14 cellular contexts compared by ENCODE assay signal in genomic region chr9:70117835-70118319, GRCh38.
DNase-seq lines count a peak whose midpoint lies in the region; ATAC-seq and TF ChIP-seq lines count a peak whose summit lies in the region.
"Had no signal": no experiment of that assay in that cellular context is flagged by ENCODE, and none has a peak within 500 bp of the region (broad histone marks: within the 10 kb centered on the region; RNA-seq: fewer than 3 reads in every experiment).

No MANE protein-coding gene starts in this region.

- POLR2A ChIA-PET in PC-9 (lab: Charles Lee; ENCODE audit: unreplicated experiment), result no interaction called here

- H3K4me1 ChIP-seq in PC-9 (replicated peaks; ENCODE audit: insufficient read depth) (peaks cover 28% of the 10 kb centered on the region), endodermal cell (ENCODE audit: control insufficient read depth, insufficient read depth, low read length) (no peaks in the 10 kb centered on the region)

- H3K4me2 ChIP-seq in PC-9, result peak overlapping the region; percentile 40

- no peak for ATAC-seq in HG02588 (IDR thresholded peaks at IDR 0.05; ENCODE audit: unreplicated experiment)
- ATAC-seq: stimulated activated naive B cell treated with anti-CD40 and anti-IgM and Interleukin-4, amounts not matched to agents 10 μg/mL and 1 μg/mL and 100 μg/mL, for 72 hours had no signal

- TF ChIP-seq CTCF in PC-9 (conservative IDR thresholded peaks at IDR 0.05), result no peak
- TF ChIP-seq CTCF in endodermal cell (conservative IDR thresholded peaks at IDR 0.05), result no peak

- H3K4me3 Mint-ChIP-seq in endodermal cell, result no peak overlapping the region
- H3K4me3 Mint-ChIP-seq: nephron progenitor cell; stimulated activated naive B cell treated with anti-CD40 and anti-IgM and Interleukin-4, amounts not matched to agents 10 μg/mL and 1 μg/mL and 100 μg/mL, for 72 hours had no signal

- H3K9me3 Mint-ChIP-seq in endodermal cell, result no peaks in the 10 kb centered on the region
- H3K9me3 Mint-ChIP-seq: nephron progenitor cell had no signal

- H3K4me3 ChIP-seq in PC-9 (no peak overlapping the region), endodermal cell (ENCODE audit: low read length) (no peak overlapping the region)
- H3K4me3 ChIP-seq: adrenal gland, thyroid gland had no signal

- H2AFZ ChIP-seq in PC-9, result no peak overlapping the region

- peak overlapping the region; percentile 45 for H3K27ac ChIP-seq in PC-9
- no peak overlapping the region for H3K27ac ChIP-seq in endodermal cell (ENCODE audit: low read depth, low read length)
- H3K27ac ChIP-seq: adrenal gland, thyroid gland had no signal

- H3K79me2 ChIP-seq in PC-9 (ENCODE audit: low read depth), result no peaks in the 10 kb centered on the region

- H3K9ac ChIP-seq in endodermal cell (ENCODE audit: extremely low read depth, low read length, poor library complexity, severe bottlenecking), result no peak overlapping the region

- H3K36me3 ChIP-seq in PC-9 (ENCODE audit: low read depth), result no peaks in the 10 kb centered on the region
- no peaks in the 10 kb centered on the region for H3K36me3 ChIP-seq in endodermal cell (ENCODE audit: control insufficient read depth, insufficient read depth, low read length)
- H3K36me3 ChIP-seq: adrenal gland, thyroid gland had no signal

- peak; percentile 43 for DNase-seq in GM03348 (ENCODE audit: low spot score)
- peak; percentile 37 to 81 for DNase-seq in PC-9
- DNase-seq in dermis blood vessel endothelial cell, result peak; percentile 64
- peak; percentile 30 for DNase-seq in mucosa of gallbladder (ENCODE audit: low spot score)
- no peak for DNase-seq in endodermal cell
- DNase-seq in NCI-H1048 (lab: John Stamatoyannopoulos, UW), result no peak
- DNase-seq in NCI-H1105 (lab: John Stamatoyannopoulos, UW), result no peak
- DNase-seq: activated CD4-positive, alpha-beta T cell treated with anti-CD3 and anti-CD28 coated beads for 1 hour; adrenal gland; NCI-H1694 treated with DMSO at 0.1 percent for 48 hours; nephron progenitor cell; stimulated activated naive B cell treated with anti-CD40 and anti-IgM and Interleukin-4, amounts not matched to agents 10 μg/mL and 1 μg/mL and 100 μg/mL, for 72 hours; thyroid gland had no signal

- no peaks in the 10 kb centered on the region for H3K27me3 Mint-ChIP-seq in endodermal cell (ENCODE audit: insufficient read depth)

- no peaks in the 10 kb centered on the region for H3K9me2 ChIP-seq in PC-9 (ENCODE audit: insufficient read depth)

- CTCF ChIA-PET in PC-9 (lab: Charles Lee), result interaction anchor here (0.6 kb wide), 1 partner anchor 393 kb away, joined by 3 read pairs; no protein-coding TSS in a partner anchor

- no TSS peak for BruUV-seq in PC-9 (replicated peaks; lab: Mats Ljungman, UMichigan)

- H3K27me3 ChIP-seq in PC-9 (ENCODE audit: insufficient read depth, low read depth) (no peaks in the 10 kb centered on the region), endodermal cell (ENCODE audit: control insufficient read depth, insufficient read depth, low read length, poor library complexity, severe bottlenecking) (no peaks in the 10 kb centered on the region)
- H3K27me3 ChIP-seq: adrenal gland, thyroid gland had no signal

- H3F3A ChIP-seq in PC-9 (ENCODE audit: insufficient read depth, low read depth), result no peaks in the 10 kb centered on the region; the same call in 1 of the 2 replicates

- H3K36me3 Mint-ChIP-seq in endodermal cell (ENCODE audit: low read depth), result no peaks in the 10 kb centered on the region
- H3K36me3 Mint-ChIP-seq: stimulated activated naive B cell treated with anti-CD40 and anti-IgM and Interleukin-4, amounts not matched to agents 10 μg/mL and 1 μg/mL and 100 μg/mL, for 72 hours had no signal

- no peak overlapping the region for H3K27ac Mint-ChIP-seq in endodermal cell
- H3K27ac Mint-ChIP-seq: nephron progenitor cell; stimulated activated naive B cell treated with anti-CD40 and anti-IgM and Interleukin-4, amounts not matched to agents 10 μg/mL and 1 μg/mL and 100 μg/mL, for 72 hours had no signal

- H4K20me1 ChIP-seq in PC-9 (ENCODE audit: insufficient read depth), result no peaks in the 10 kb centered on the region

- intact Hi-C loops in PC-9 (cut with micrococcal nuclease; ENCODE audit: unreplicated experiment), result loop anchor here (2.0 to 10.0 kb wide), 3 partner anchors 139 to 943 kb away; partner anchors contain the start of genes APBA1 and TJP2

- peaks cover 17% of the 10 kb centered on the region for H3K4me1 Mint-ChIP-seq in endodermal cell
- H3K4me1 Mint-ChIP-seq: stimulated activated naive B cell treated with anti-CD40 and anti-IgM and Interleukin-4, amounts not matched to agents 10 μg/mL and 1 μg/mL and 100 μg/mL, for 72 hours had no signal

- H3K9me3 ChIP-seq in PC-9 (ENCODE audit: insufficient read depth, low read depth) (peaks cover 3% of the 10 kb centered on the region; the same call in 1 of the 2 replicates), endodermal cell (ENCODE audit: control insufficient read depth, low read length) (no peaks in the 10 kb centered on the region)
- H3K9me3 ChIP-seq: adrenal gland, thyroid gland had no signal

Comparison
In these comparisons a context has a peak if more than half of its experiments do, and no peak if none do; other contexts are left out.
1. DNase-seq: peak in GM03348 (single experiment), PC-9 (2 of 2), dermis blood vessel endothelial cell (single experiment) and mucosa of gallbladder (single experiment); none in endodermal cell (single experiment), NCI-H1048 (single experiment) and NCI-H1105 (single experiment).